8 cellular contexts compared by ENCODE assay signal in the genomic region with DNA sequence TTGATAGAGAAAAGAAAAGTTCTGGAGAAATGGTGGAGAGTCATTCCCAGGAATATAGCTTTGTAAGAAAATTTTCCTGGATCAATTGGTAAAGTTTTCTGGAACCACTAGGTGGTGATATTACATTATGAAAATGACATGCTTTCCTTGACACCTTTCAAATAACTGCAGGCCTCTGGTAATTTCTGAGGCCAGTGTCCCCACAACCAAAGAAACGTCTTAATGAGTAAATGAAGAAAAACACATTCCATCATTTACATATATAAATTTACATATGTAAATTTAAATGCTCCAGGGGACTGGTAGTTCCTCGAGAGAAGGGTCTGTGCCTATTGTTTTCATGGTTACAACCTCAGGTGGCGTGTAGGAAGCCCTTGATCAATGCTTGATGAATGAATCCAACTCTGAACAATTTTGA. TPM values are rescaled to one million over a fixed set of nuclear protein-coding genes. Genes with fewer than 3 reads are reported as not detected.
DNase-seq lines count a peak whose midpoint lies in the region; ATAC-seq, FAIRE-seq and TF ChIP-seq lines count a peak whose summit lies in the region.

No MANE protein-coding gene starts in this region.

- TF ChIP-seq POLR2A in HepG2 (IDR thresholded peaks at IDR 0.05; ENCODE audit: insufficient read depth in 1 of 2, low read depth in 2 of 2, low read length in 2 of 2), result no peak

- no peaks in the 10 kb centered on the region for H3K27me3 Mint-ChIP-seq in CD4-positive, alpha-beta T cell

- H4K20me1 ChIP-seq in HepG2 (ENCODE audit: insufficient read depth, low read length), result no peaks in the 10 kb centered on the region

- no peak for ATAC-seq in CD4-positive, alpha-beta T cell (ENCODE audit: poor library complexity)
- peak; percentile 46 for ATAC-seq in GM18861 (IDR thresholded peaks at IDR 0.05; ENCODE audit: unreplicated experiment)
- peak; percentile 43 for ATAC-seq in HepG2
- no peak for ATAC-seq in HG02870 (IDR thresholded peaks at IDR 0.05; ENCODE audit: unreplicated experiment)

- in situ Hi-C loops in HepG2 (cut with HindIII; ENCODE audit: extremely low pct_ligation_motif_present, low pct_unique_long_range_greater_than_20kb), result loop anchor here (5.0 kb wide), 2 partner anchors 146 to 211 kb away; no protein-coding TSS in a partner anchor

- H3K36me3 ChIP-seq in HepG2 (replicated peaks in 1 of 2; ENCODE audit: control insufficient read depth in 1 of 2, insufficient read depth in 2 of 2, low read length in 2 of 2), result no peaks in the 10 kb centered on the region

- H2AFZ ChIP-seq in HepG2 (ENCODE audit: low read length), result no peak overlapping the region

- no peak overlapping the region for H3K4me3 Mint-ChIP-seq in CD4-positive, alpha-beta T cell

- H3K27ac ChIP-seq in CD4-positive, alpha-beta T cell (ENCODE audit: low read depth, low read length), result no peak overlapping the region
- H3K27ac ChIP-seq in HepG2 (ENCODE audit: extremely low read length, insufficient read depth, low read length), result no peak overlapping the region

- no peak overlapping the region for H3K27ac Mint-ChIP-seq in CD4-positive, alpha-beta T cell

- H3K9me3 Mint-ChIP-seq in CD4-positive, alpha-beta T cell, result no peaks in the 10 kb centered on the region

- H3K4me1 ChIP-seq in HepG2 (ENCODE audit: insufficient read depth, low read length), result peaks cover 22% of the 10 kb centered on the region

- no peak overlapping the region for H3K4me2 ChIP-seq in HepG2 (ENCODE audit: low read depth, low read length)

- H3K9me3 ChIP-seq in CD4-positive, alpha-beta T cell (ENCODE audit: control insufficient read depth, low read length), result no peaks in the 10 kb centered on the region
- no peaks in the 10 kb centered on the region for H3K9me3 ChIP-seq in HepG2 (ENCODE audit: low read length)

- POLR2A ChIA-PET in CD4-positive, alpha-beta T cell (lab: Charles Lee), result interaction anchor here (0.6 to 1.4 kb wide), 4 partner anchors 36 to 171 kb away, joined by 3 to 4 read pairs (median 4); partner anchors contain the start of genes C9orf43, CDC26, POLE3 and PRPF4
- POLR2A ChIA-PET in HepG2 (lab: Yijun Ruan, JAX), result interaction anchor here (0.6 to 1.4 kb wide), 5 partner anchors 58 to 212 kb away, joined by 3 to 4 read pairs (median 3); no protein-coding TSS in a partner anchor

- no peaks in the 10 kb centered on the region for H3K4me1 Mint-ChIP-seq in CD4-positive, alpha-beta T cell (ENCODE audit: low read depth)

- TF ChIP-seq CTCF in CD4-positive, alpha-beta T cell (IDR thresholded peaks at IDR 0.05), result peak; percentile 95
- TF ChIP-seq CTCF in HepG2 (CRISPR knock-in tag; IDR thresholded peaks at IDR 0.05), result peak; percentile 66

- H3K4me3 ChIP-seq in HepG2 (replicated peaks in 1 of 3; ENCODE audit: insufficient read depth in 1 of 3, low read depth in 2 of 3, low read length in 3 of 3), result no peak overlapping the region

- no peaks in the 10 kb centered on the region for H3K36me3 Mint-ChIP-seq in CD4-positive, alpha-beta T cell (ENCODE audit: low read depth)

- H3K79me2 ChIP-seq in HepG2 (ENCODE audit: insufficient read depth, low read length), result no peaks in the 10 kb centered on the region

- WGBS in HepG2 (ENCODE audit: low lambda C conversion rate), result 47% methylated on average over 3 of the region's 3 CpGs

- TF ChIP-seq EP300 in HepG2 (IDR thresholded peaks at IDR 0.05; ENCODE audit: low read depth in 2 of 2, low read length in 2 of 2) (no peak), HepG2 (CRISPR knock-in tag; IDR thresholded peaks at IDR 0.05; ENCODE audit: borderline replicate concordance) (no peak)

- TF ChIP-seq RAD21 in HepG2 (CRISPR knock-in tag; IDR thresholded peaks at IDR 0.05), result peak; percentile 73

- FAIRE-seq in colon (lab: Jason Lieb, UNC) (peak; percentile 45), HepG2 (lab: Jason Lieb, UNC) (peak; percentile 15)

- H3K9ac ChIP-seq in HepG2 (ENCODE audit: insufficient read depth, low read depth, low read length), result no peak overlapping the region

- DNase-seq in CD4-positive, alpha-beta T cell, result no peak
- peak; percentile 62 for DNase-seq in NCI-H748 (lab: John Stamatoyannopoulos, UW; ENCODE audit: unreplicated experiment)
- peak; percentile 47 for DNase-seq in HepG2 (ENCODE audit: low spot score)
- DNase-seq in ureter (ENCODE audit: low spot score), result peak; percentile 29
- DNase-seq in activated CD8-positive, alpha-beta memory T cell treated with anti-CD3 and anti-CD28 coated beads, Interleukin-2, amount 50 U/mL, for 4 hours, result no peak

- H3K27me3 ChIP-seq in CD4-positive, alpha-beta T cell (ENCODE audit: control insufficient read depth, insufficient read depth, low read length), result no peaks in the 10 kb centered on the region
- H3K27me3 ChIP-seq in HepG2 (ENCODE audit: control insufficient read depth in 1 of 2, insufficient read depth in 2 of 2, low read length in 2 of 2), result no peaks in the 10 kb centered on the region

- CTCF ChIA-PET in CD4-positive, alpha-beta T cell (lab: Charles Lee), result interaction anchor here (0.7 to 3.8 kb wide), 7 partner anchors 8 to 211 kb away, joined by 3 to 24 read pairs (median 4); no protein-coding TSS in a partner anchor
- CTCF ChIA-PET in HepG2 (lab: Yijun Ruan, JAX; ENCODE audit: low intra/inter-chr PET ratio, low total read pairs), result interaction anchor here (0.8 to 3.9 kb wide), 5 partner anchors 10 to 210 kb away, joined by 3 to 34 read pairs (median 5); no protein-coding TSS in a partner anchor

- intact Hi-C loops in CD4-positive, alpha-beta T cell (cut with DNase I, micrococcal nuclease), result loop anchor here (2.0 kb wide), 2 partner anchors 136 to 208 kb away; no protein-coding TSS in a partner anchor
- intact Hi-C loops in HepG2 (cut with micrococcal nuclease; ENCODE audit: unreplicated experiment), result loop anchor here (2.0 to 5.0 kb wide), 3 partner anchors 61 to 212 kb away; no protein-coding TSS in a partner anchor

- BruUV-seq in HepG2 (replicated peaks; lab: Mats Ljungman, UMichigan), result no TSS peak

RNA-seq across cellular contexts. Expression of gene RGS3, which starts 17.2 kb away (rescaled TPM):
- 1 to 10 TPM; 6.1 to 7.5 TPM for total RNA-seq in CD4-positive, alpha-beta T cell
- total RNA-seq in HepG2 (2016; rRNA removed; fragmentation: Illumina TruSeq; extraction: Trizol) (26.7 and 28.8 TPM in 2 replicates), ureter (57.9 TPM)
- total RNA-seq in HepG2 (2016; cell fraction: cytosol; rRNA removed; fragmentation: Illumina TruSeq; extraction: Trizol; ENCODE audit: low read depth), result 6.9 and 7.7 TPM in 2 replicates
- 21.4 and 28.5 TPM in 2 replicates for total RNA-seq in HepG2 (2016; cell fraction: insoluble cytoplasmic fraction; rRNA removed; fragmentation: Illumina TruSeq; extraction: Trizol)
- total RNA-seq in HepG2 (2016; cell fraction: membrane; rRNA removed; fragmentation: Illumina TruSeq; extraction: Trizol), result 9.6 and 10.3 TPM in 2 replicates
- total RNA-seq in HepG2 (2016; cell fraction: nucleus; rRNA removed; fragmentation: Illumina TruSeq; extraction: Trizol), result 30.1 and 33.4 TPM in 2 replicates
- polyA plus RNA-seq in HepG2 (2011; rRNA removed), result 17.1 and 18.9 TPM in 2 replicates
- 12.7 and 14.2 TPM in 2 replicates for polyA plus RNA-seq in HepG2 (2011; cell fraction: cytosol; rRNA removed)
- polyA plus RNA-seq in HepG2 (2011; cell fraction: nucleus; rRNA removed), result 36.7 and 52.3 TPM in 2 replicates
- 8.7 and 10.8 TPM in 2 replicates for polyA plus RNA-seq in HepG2 (2012)
- polyA plus RNA-seq in HepG2 (2016; cell fraction: cytosol; fragmentation: Illumina TruSeq; extraction: Trizol; ENCODE audit: low read depth), result 1.8 and 2.0 TPM in 2 replicates
- 13.4 and 19.3 TPM in 2 replicates for polyA plus RNA-seq in HepG2 (2016; cell fraction: insoluble cytoplasmic fraction; fragmentation: Illumina TruSeq; extraction: Trizol; ENCODE audit: low read depth)
- 4.1 and 4.3 TPM in 2 replicates for polyA plus RNA-seq in HepG2 (2016; cell fraction: membrane; fragmentation: Illumina TruSeq; extraction: Trizol; ENCODE audit: low read depth)
- polyA plus RNA-seq in HepG2 (2016; cell fraction: nucleus; fragmentation: Illumina TruSeq; extraction: Trizol; ENCODE audit: insufficient read depth, low read depth), result 30.0 and 36.0 TPM in 2 replicates
- polyA minus RNA-seq in HepG2 (2011; rRNA and poly(A)+ RNA removed; ENCODE audit: low replicate concordance), result 41.8 and 53.6 TPM in 2 replicates
- polyA minus RNA-seq in HepG2 (2011; cell fraction: cytosol; rRNA and poly(A)+ RNA removed), result 12.6 and 16.2 TPM in 2 replicates
- polyA minus RNA-seq in HepG2 (2011; cell fraction: nucleus; rRNA and poly(A)+ RNA removed), result 38.4 and 42.1 TPM in 2 replicates

RNA-seq across cellular contexts. Expression of gene C9orf43, which starts 35.8 kb away (rescaled TPM):
- total RNA-seq in CD4-positive, alpha-beta T cell, result under 1 TPM; 0.60 to 0.95 TPM
- total RNA-seq in HepG2 (2016; rRNA removed; fragmentation: Illumina TruSeq; extraction: Trizol) (0.18 and 0.31 TPM in 2 replicates), ureter (0.62 TPM)
- total RNA-seq in HepG2 (2016; cell fraction: cytosol; rRNA removed; fragmentation: Illumina TruSeq; extraction: Trizol; ENCODE audit: low read depth), result 1.0 and 1.1 TPM in 2 replicates
- total RNA-seq in HepG2 (2016; cell fraction: insoluble cytoplasmic fraction; rRNA removed; fragmentation: Illumina TruSeq; extraction: Trizol), result 0.22 and 0.30 TPM in 2 replicates
- total RNA-seq in HepG2 (2016; cell fraction: membrane; rRNA removed; fragmentation: Illumina TruSeq; extraction: Trizol), result 0.86 and 1.2 TPM in 2 replicates
- total RNA-seq in HepG2 (2016; cell fraction: nucleus; rRNA removed; fragmentation: Illumina TruSeq; extraction: Trizol), result 0.31 and 0.34 TPM in 2 replicates
- 0.14 and 0.24 TPM in 2 replicates for polyA plus RNA-seq in HepG2 (2011; rRNA removed)
- polyA plus RNA-seq in HepG2 (2011; cell fraction: cytosol; rRNA removed), result 0.13 and 0.21 TPM in 2 replicates
- polyA plus RNA-seq in HepG2 (2011; cell fraction: nucleus; rRNA removed), result 0.13 and 0.16 TPM in 2 replicates
- polyA plus RNA-seq in HepG2 (2012), result 0.16 and 0.21 TPM in 2 replicates
- polyA plus RNA-seq in HepG2 (2016; cell fraction: cytosol; fragmentation: Illumina TruSeq; extraction: Trizol; ENCODE audit: low read depth), result 0.17 and 0.55 TPM in 2 replicates
- 0.55 and 0.64 TPM in 2 replicates for polyA plus RNA-seq in HepG2 (2016; cell fraction: insoluble cytoplasmic fraction; fragmentation: Illumina TruSeq; extraction: Trizol; ENCODE audit: low read depth)
- polyA plus RNA-seq in HepG2 (2016; cell fraction: membrane; fragmentation: Illumina TruSeq; extraction: Trizol; ENCODE audit: low read depth), result 0.66 and 0.74 TPM in 2 replicates
- polyA plus RNA-seq in HepG2 (2016; cell fraction: nucleus; fragmentation: Illumina TruSeq; extraction: Trizol; ENCODE audit: insufficient read depth, low read depth), result 0.22 and 0.23 TPM in 2 replicates
- 0.46 and 3.7 TPM in 2 replicates for polyA minus RNA-seq in HepG2 (2011; rRNA and poly(A)+ RNA removed; ENCODE audit: low replicate concordance)
- 0.26 and 0.30 TPM in 2 replicates for polyA minus RNA-seq in HepG2 (2011; cell fraction: cytosol; rRNA and poly(A)+ RNA removed)
- 0.77 and 0.99 TPM in 2 replicates for polyA minus RNA-seq in HepG2 (2011; cell fraction: nucleus; rRNA and poly(A)+ RNA removed)

RNA-seq across cellular contexts. Expression of gene POLE3, which starts 35.9 kb away (rescaled TPM):
- 10 to 100 TPM; 63.6 to 64.9 TPM for total RNA-seq in CD4-positive, alpha-beta T cell
- total RNA-seq in HepG2 (2016; rRNA removed; fragmentation: Illumina TruSeq; extraction: Trizol), result 77.2 and 93.1 TPM in 2 replicates
- 16.4 and 16.7 TPM in 2 replicates for total RNA-seq in HepG2 (2016; cell fraction: cytosol; rRNA removed; fragmentation: Illumina TruSeq; extraction: Trizol; ENCODE audit: low read depth)
- total RNA-seq in HepG2 (2016; cell fraction: insoluble cytoplasmic fraction; rRNA removed; fragmentation: Illumina TruSeq; extraction: Trizol), result 79.2 and 96.3 TPM in 2 replicates
- total RNA-seq in HepG2 (2016; cell fraction: membrane; rRNA removed; fragmentation: Illumina TruSeq; extraction: Trizol), result 47.2 and 48.0 TPM in 2 replicates
- total RNA-seq in HepG2 (2016; cell fraction: nucleus; rRNA removed; fragmentation: Illumina TruSeq; extraction: Trizol), result 34.4 and 38.5 TPM in 2 replicates
- polyA plus RNA-seq in HepG2 (2011; rRNA removed), result 25.9 and 36.0 TPM in 2 replicates
- 23.9 and 28.7 TPM in 2 replicates for polyA plus RNA-seq in HepG2 (2011; cell fraction: cytosol; rRNA removed)
- polyA plus RNA-seq in HepG2 (2011; cell fraction: nucleus; rRNA removed), result 30.3 and 34.7 TPM in 2 replicates
- 17.9 and 29.2 TPM in 2 replicates for polyA plus RNA-seq in HepG2 (2012)
- 15.0 and 17.3 TPM in 2 replicates for polyA plus RNA-seq in HepG2 (2016; cell fraction: cytosol; fragmentation: Illumina TruSeq; extraction: Trizol; ENCODE audit: low read depth)
- 103 and 111 TPM in 2 replicates for polyA plus RNA-seq in HepG2 (2016; cell fraction: insoluble cytoplasmic fraction; fragmentation: Illumina TruSeq; extraction: Trizol; ENCODE audit: low read depth)
- 40.3 and 43.4 TPM in 2 replicates for polyA plus RNA-seq in HepG2 (2016; cell fraction: membrane; fragmentation: Illumina TruSeq; extraction: Trizol; ENCODE audit: low read depth)
- polyA plus RNA-seq in HepG2 (2016; cell fraction: nucleus; fragmentation: Illumina TruSeq; extraction: Trizol; ENCODE audit: insufficient read depth, low read depth), result 75.6 and 79.1 TPM in 2 replicates
- 17.7 and 85.1 TPM in 2 replicates for polyA minus RNA-seq in HepG2 (2011; rRNA and poly(A)+ RNA removed; ENCODE audit: low replicate concordance)
- 7.1 and 10.4 TPM in 2 replicates for polyA minus RNA-seq in HepG2 (2011; cell fraction: cytosol; rRNA and poly(A)+ RNA removed)
- 12.1 and 14.3 TPM in 2 replicates for polyA minus RNA-seq in HepG2 (2011; cell fraction: nucleus; rRNA and poly(A)+ RNA removed)
- 34.8 TPM for total RNA-seq in ureter

RNA-seq across cellular contexts. Expression of gene ALAD, which starts 45.2 kb away (rescaled TPM):
- 10 to 100 TPM; 14.5 to 15.0 TPM for total RNA-seq in CD4-positive, alpha-beta T cell
- total RNA-seq in HepG2 (2016; rRNA removed; fragmentation: Illumina TruSeq; extraction: Trizol) (21.8 and 23.0 TPM in 2 replicates), ureter (45.4 TPM)
- total RNA-seq in HepG2 (2016; cell fraction: cytosol; rRNA removed; fragmentation: Illumina TruSeq; extraction: Trizol; ENCODE audit: low read depth), result 5.0 and 5.9 TPM in 2 replicates
- 21.5 and 22.8 TPM in 2 replicates for total RNA-seq in HepG2 (2016; cell fraction: insoluble cytoplasmic fraction; rRNA removed; fragmentation: Illumina TruSeq; extraction: Trizol)
- 9.1 and 9.2 TPM in 2 replicates for total RNA-seq in HepG2 (2016; cell fraction: membrane; rRNA removed; fragmentation: Illumina TruSeq; extraction: Trizol)
- 16.1 and 20.0 TPM in 2 replicates for total RNA-seq in HepG2 (2016; cell fraction: nucleus; rRNA removed; fragmentation: Illumina TruSeq; extraction: Trizol)
- 30.1 and 40.5 TPM in 2 replicates for polyA plus RNA-seq in HepG2 (2011; rRNA removed)
- polyA plus RNA-seq in HepG2 (2011; cell fraction: cytosol; rRNA removed), result 15.7 and 16.1 TPM in 2 replicates
- 75.9 and 98.7 TPM in 2 replicates for polyA plus RNA-seq in HepG2 (2011; cell fraction: nucleus; rRNA removed)
- 48.3 and 58.9 TPM in 2 replicates for polyA plus RNA-seq in HepG2 (2012)
- 6.7 and 7.3 TPM in 2 replicates for polyA plus RNA-seq in HepG2 (2016; cell fraction: cytosol; fragmentation: Illumina TruSeq; extraction: Trizol; ENCODE audit: low read depth)
- polyA plus RNA-seq in HepG2 (2016; cell fraction: insoluble cytoplasmic fraction; fragmentation: Illumina TruSeq; extraction: Trizol; ENCODE audit: low read depth), result 21.4 and 28.7 TPM in 2 replicates
- polyA plus RNA-seq in HepG2 (2016; cell fraction: membrane; fragmentation: Illumina TruSeq; extraction: Trizol; ENCODE audit: low read depth), result 8.7 and 9.0 TPM in 2 replicates
- polyA plus RNA-seq in HepG2 (2016; cell fraction: nucleus; fragmentation: Illumina TruSeq; extraction: Trizol; ENCODE audit: insufficient read depth, low read depth), result 44.4 and 47.1 TPM in 2 replicates
- 22.4 and 56.5 TPM in 2 replicates for polyA minus RNA-seq in HepG2 (2011; rRNA and poly(A)+ RNA removed; ENCODE audit: low replicate concordance)
- polyA minus RNA-seq in HepG2 (2011; cell fraction: cytosol; rRNA and poly(A)+ RNA removed), result 9.6 and 11.1 TPM in 2 replicates
- 31.4 and 34.3 TPM in 2 replicates for polyA minus RNA-seq in HepG2 (2011; cell fraction: nucleus; rRNA and poly(A)+ RNA removed)

Comparison
In these comparisons a context has a peak if more than half of its experiments do, and no peak if none do; other contexts are left out.
1. ATAC-seq: peak in GM18861 (single experiment) and HepG2 (single experiment); none in CD4-positive, alpha-beta T cell (single experiment) and HG02870 (single experiment).
2. DNase-seq: peak in NCI-H748 (single experiment), HepG2 (single experiment) and ureter (single experiment); none in CD4-positive, alpha-beta T cell (0 of 10) and activated CD8-positive, alpha-beta memory T cell treated with anti-CD3 and anti-CD28 coated beads, Interleukin-2, amount 50 U/mL, for 4 hours (single experiment).